8 cellular contexts compared by ENCODE assay signal in the genomic region with DNA sequence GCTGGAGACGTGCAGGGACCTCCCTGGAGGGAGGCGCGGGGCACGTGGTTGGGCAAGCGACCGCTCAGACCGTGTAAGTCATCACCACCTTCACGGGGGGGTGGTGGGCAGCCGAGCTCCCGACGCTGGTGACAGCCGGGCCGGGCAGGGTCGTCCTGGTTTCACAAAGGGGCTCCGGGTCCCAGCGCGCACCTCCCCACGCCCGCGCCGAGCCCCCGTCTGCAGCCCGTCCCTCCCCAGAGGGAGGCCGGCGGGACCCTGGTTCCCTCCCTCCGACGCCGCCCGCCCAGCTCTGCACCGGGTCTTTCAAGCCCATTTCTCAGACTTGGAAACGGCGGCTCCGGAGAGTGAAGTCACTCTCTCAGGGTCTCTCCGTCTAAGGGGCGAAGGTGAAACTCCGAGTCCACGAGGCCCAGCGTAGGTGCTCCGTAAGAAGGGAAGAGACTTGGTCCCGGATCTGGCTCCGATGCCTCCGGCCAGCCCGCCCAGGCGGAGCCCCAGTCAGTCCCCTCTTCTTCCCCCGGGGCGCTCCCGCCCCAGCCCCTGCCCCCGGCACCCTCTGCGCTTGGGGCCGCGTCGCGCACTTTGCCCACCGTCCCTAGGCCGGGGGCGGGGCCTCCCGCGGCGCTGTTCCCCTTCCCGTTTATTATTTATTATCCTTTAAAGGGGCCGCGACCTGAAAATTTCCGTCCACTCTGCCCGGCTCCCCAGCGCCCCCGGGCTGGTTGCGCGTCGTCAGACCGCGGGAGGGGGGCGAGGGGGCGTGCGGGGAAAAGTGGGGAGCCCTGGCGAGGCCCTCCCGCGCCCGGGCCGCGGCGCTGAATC. TPM values are rescaled to one million over a fixed set of nuclear protein-coding genes. Genes with fewer than 3 reads are reported as not detected.
DNase-seq lines count a peak whose midpoint lies in the region; ATAC-seq and TF ChIP-seq lines count a peak whose summit lies in the region.

No MANE protein-coding gene starts in this region.

- H3K79me2 ChIP-seq in DND-41 (ENCODE audit: insufficient read depth, low read length), result peaks cover 40% of the 10 kb centered on the region

- no peak overlapping the region for H3K27ac Mint-ChIP-seq in activated T-helper 17 cell treated with anti-CD3 and anti-CD28 coated beads, Interleukin-2, amount 50 U/mL, for 72 hours
- peak overlapping the region; percentile 33 to 97 (median 84) for H3K27ac Mint-ChIP-seq in naive B cell

- H3K4me2 ChIP-seq in DND-41 (ENCODE audit: insufficient read depth, low read length), result peak overlapping the region; percentile 99

- H3K27me3 ChIP-seq in DND-41 (ENCODE audit: insufficient read depth, low read length, poor library complexity) (peaks cover 3% of the 10 kb centered on the region), subcutaneous abdominal adipose tissue (ENCODE audit: control insufficient read depth in 5 of 5, insufficient read depth in 4 of 5, low read length in 5 of 5) (peaks cover 0 to 10% (median 4%) of the 10 kb centered on the region in 5 donors)

- peaks cover 24% of the 10 kb centered on the region for H3K36me3 Mint-ChIP-seq in activated T-helper 17 cell treated with anti-CD3 and anti-CD28 coated beads, Interleukin-2, amount 50 U/mL, for 72 hours (ENCODE audit: low read depth)
- H3K36me3 Mint-ChIP-seq in naive B cell, result no peaks in the 10 kb centered on the region

- H3K4me1 Mint-ChIP-seq in activated T-helper 17 cell treated with anti-CD3 and anti-CD28 coated beads, Interleukin-2, amount 50 U/mL, for 72 hours, result no peaks in the 10 kb centered on the region
- peaks cover 8 to 24% (median 21%) of the 10 kb centered on the region in 3 donors for H3K4me1 Mint-ChIP-seq in naive B cell

- peak overlapping the region; percentile 99 to 100 for H3K4me3 ChIP-seq in DND-41 (ENCODE audit: low read depth in 1 of 2, low read length in 2 of 2)
- peak overlapping the region; percentile 78 for H3K4me3 ChIP-seq in Jurkat, Clone E6-1 (ENCODE audit: low read length)
- peak overlapping the region; percentile 78 for H3K4me3 ChIP-seq in fibroblast of mammary gland (ENCODE audit: control insufficient read depth, low read depth, low read length)
- H3K4me3 ChIP-seq in subcutaneous abdominal adipose tissue (ENCODE audit: low read depth in 1 of 5, low read length in 5 of 5), result peak overlapping the region; percentile 57 to 82 (median 80)

- peak; percentile 74 for ATAC-seq in DND-41 (ENCODE audit: insufficient read depth, low read depth)
- ATAC-seq in GM21737 (IDR thresholded peaks at IDR 0.05; ENCODE audit: unreplicated experiment), result peak; percentile 40
- ATAC-seq in activated T-helper 17 cell treated with anti-CD3 and anti-CD28 coated beads, Interleukin-2, amount 50 U/mL, for 72 hours (replicated peaks), result peak; percentile 67
- peak; percentile 61 to 71 for ATAC-seq in naive B cell (ENCODE audit: low read depth in 2 of 2)

- H2AFZ ChIP-seq in DND-41 (ENCODE audit: low read depth, low read length), result peak overlapping the region; percentile 94

- peak overlapping the region; percentile 80 for H3K27ac ChIP-seq in DND-41 (ENCODE audit: low read length)
- H3K27ac ChIP-seq in subcutaneous abdominal adipose tissue (ENCODE audit: low read depth, low read length), result peak overlapping the region; percentile 77

- H3K9me3 ChIP-seq in DND-41 (ENCODE audit: insufficient read depth, low read length, severe bottlenecking), result no peaks in the 10 kb centered on the region
- H3K9me3 ChIP-seq in subcutaneous abdominal adipose tissue (ENCODE audit: control insufficient read depth in 5 of 5, low read length in 5 of 5), result no peaks in the 10 kb centered on the region

- H3K9me3 Mint-ChIP-seq in activated T-helper 17 cell treated with anti-CD3 and anti-CD28 coated beads, Interleukin-2, amount 50 U/mL, for 72 hours, result no peaks in the 10 kb centered on the region
- H3K9me3 Mint-ChIP-seq in naive B cell, result no peaks in the 10 kb centered on the region

- H3K27me3 Mint-ChIP-seq in activated T-helper 17 cell treated with anti-CD3 and anti-CD28 coated beads, Interleukin-2, amount 50 U/mL, for 72 hours, result no peaks in the 10 kb centered on the region
- no peaks in the 10 kb centered on the region for H3K27me3 Mint-ChIP-seq in naive B cell

- H4K20me1 ChIP-seq in DND-41 (ENCODE audit: insufficient read depth, low read length), result peaks cover 15% of the 10 kb centered on the region

- H3K36me3 ChIP-seq in DND-41 (ENCODE audit: insufficient read depth, low read length) (peaks cover 18% of the 10 kb centered on the region), subcutaneous abdominal adipose tissue (ENCODE audit: control insufficient read depth in 5 of 5, insufficient read depth in 5 of 5, low read length in 5 of 5) (peaks cover 0 to 10% (median 5%) of the 10 kb centered on the region in 5 donors)

- TF ChIP-seq CTCF in DND-41 (IDR thresholded peaks at IDR 0.05; ENCODE audit: borderline replicate concordance, extremely low read depth, low read length, poor library complexity, severe bottlenecking), result no peak
- TF ChIP-seq CTCF in fibroblast of mammary gland (conservative IDR thresholded peaks at IDR 0.05; ENCODE audit: control insufficient read depth, insufficient read depth, low read depth, low read length), result no peak

- peaks cover 36% of the 10 kb centered on the region for H3K4me1 ChIP-seq in DND-41 (ENCODE audit: insufficient read depth, low read length)
- H3K4me1 ChIP-seq in subcutaneous abdominal adipose tissue (ENCODE audit: control insufficient read depth in 5 of 5, insufficient read depth in 5 of 5, low read length in 5 of 5), result peaks cover 0 to 52% (median 33%) of the 10 kb centered on the region in 5 donors

- peak overlapping the region; percentile 98 for H3K9ac ChIP-seq in DND-41 (ENCODE audit: low read depth, low read length)
- H3K9ac ChIP-seq in subcutaneous abdominal adipose tissue (ENCODE audit: low read length in 5 of 5), result peak overlapping the region in 4 of 5 donors; percentile 11 to 85 (median 66)

- DNase-seq in DND-41 (peak; percentile 86), RKO (ENCODE audit: low spot score) (peak; percentile 91), fibroblast of mammary gland (ENCODE audit: low read depth) (peak; percentile 76), naive B cell (peak; percentile 82)
- peak; percentile 75 for DNase-seq in Jurkat, Clone E6-1 (ENCODE audit: low read depth, low spot score)

- peak overlapping the region; percentile 68 for H3K4me3 Mint-ChIP-seq in activated T-helper 17 cell treated with anti-CD3 and anti-CD28 coated beads, Interleukin-2, amount 50 U/mL, for 72 hours
- peak overlapping the region; percentile 78 to 93 (median 88) for H3K4me3 Mint-ChIP-seq in naive B cell

RNA-seq across cellular contexts. Expression of a gene that starts 0.5 kb away (rescaled TPM):
- 16.7 TPM for polyA plus RNA-seq in Jurkat, Clone E6-1 (2012; ENCODE audit: insufficient read depth, insufficient read length)
- total RNA-seq in activated T-helper 17 cell treated with anti-CD3 and anti-CD28 coated beads, Interleukin-2, amount 50 U/mL, for 72 hours, result 10 to 100 TPM; 50.3 to 79.3 TPM
- polyA plus RNA-seq in naive B cell (ENCODE audit: low read depth in 6 of 6), result 1 to 10 TPM in 1 of 6 donors, under 1 TPM in 5; 0.13 to 1.1 (median 0.59) TPM

RNA-seq across cellular contexts. Expression of a gene that starts 8.2 kb away (rescaled TPM):
- polyA plus RNA-seq in Jurkat, Clone E6-1 (2012; ENCODE audit: insufficient read depth, insufficient read length), result 0.54 TPM
- total RNA-seq in activated T-helper 17 cell treated with anti-CD3 and anti-CD28 coated beads, Interleukin-2, amount 50 U/mL, for 72 hours, result 10 to 100 TPM; 17.5 to 53.1 TPM
- polyA plus RNA-seq in naive B cell (ENCODE audit: low read depth in 6 of 6), result under 1 TPM in 4 of 6 donors, not detected in 2; 0.17 to 0.42 (median 0.33) TPM

RNA-seq across cellular contexts. Expression of a gene that starts 12.3 kb away (rescaled TPM):
- polyA plus RNA-seq in Jurkat, Clone E6-1 (2012; ENCODE audit: insufficient read depth, insufficient read length), result 52.6 TPM
- total RNA-seq in activated T-helper 17 cell treated with anti-CD3 and anti-CD28 coated beads, Interleukin-2, amount 50 U/mL, for 72 hours, result 10 to 100 TPM; 78.5 to 79.3 TPM
- 100 to 1,000 TPM; 162 to 209 (median 175) TPM for polyA plus RNA-seq in naive B cell (ENCODE audit: low read depth in 6 of 6)

RNA-seq across cellular contexts. Expression of a gene that starts 32.0 kb away (rescaled TPM):
- polyA plus RNA-seq in Jurkat, Clone E6-1 (2012; ENCODE audit: insufficient read depth, insufficient read length), result not detected
- total RNA-seq in activated T-helper 17 cell treated with anti-CD3 and anti-CD28 coated beads, Interleukin-2, amount 50 U/mL, for 72 hours, result not detected
- not detected for polyA plus RNA-seq in naive B cell (ENCODE audit: low read depth in 6 of 6)

RNA-seq across cellular contexts. Expression of a gene that starts 32.3 kb away (rescaled TPM):
- polyA plus RNA-seq in Jurkat, Clone E6-1 (2012; ENCODE audit: insufficient read depth, insufficient read length), result 71.0 TPM
- 10 to 100 TPM; 60.4 to 64.1 TPM for total RNA-seq in activated T-helper 17 cell treated with anti-CD3 and anti-CD28 coated beads, Interleukin-2, amount 50 U/mL, for 72 hours
- polyA plus RNA-seq in naive B cell (ENCODE audit: low read depth in 6 of 6), result 10 to 100 TPM; 34.0 to 89.4 (median 51.1) TPM

Comparison
In these comparisons a context has a peak if more than half of its experiments do, and no peak if none do; other contexts are left out.
1. Peak in every context shown above with its lines: DNase-seq, ATAC-seq, H3K4me3 ChIP-seq and H3K27ac ChIP-seq.